ENCODE assay signal across 8 cellular contexts in the genomic region with DNA sequence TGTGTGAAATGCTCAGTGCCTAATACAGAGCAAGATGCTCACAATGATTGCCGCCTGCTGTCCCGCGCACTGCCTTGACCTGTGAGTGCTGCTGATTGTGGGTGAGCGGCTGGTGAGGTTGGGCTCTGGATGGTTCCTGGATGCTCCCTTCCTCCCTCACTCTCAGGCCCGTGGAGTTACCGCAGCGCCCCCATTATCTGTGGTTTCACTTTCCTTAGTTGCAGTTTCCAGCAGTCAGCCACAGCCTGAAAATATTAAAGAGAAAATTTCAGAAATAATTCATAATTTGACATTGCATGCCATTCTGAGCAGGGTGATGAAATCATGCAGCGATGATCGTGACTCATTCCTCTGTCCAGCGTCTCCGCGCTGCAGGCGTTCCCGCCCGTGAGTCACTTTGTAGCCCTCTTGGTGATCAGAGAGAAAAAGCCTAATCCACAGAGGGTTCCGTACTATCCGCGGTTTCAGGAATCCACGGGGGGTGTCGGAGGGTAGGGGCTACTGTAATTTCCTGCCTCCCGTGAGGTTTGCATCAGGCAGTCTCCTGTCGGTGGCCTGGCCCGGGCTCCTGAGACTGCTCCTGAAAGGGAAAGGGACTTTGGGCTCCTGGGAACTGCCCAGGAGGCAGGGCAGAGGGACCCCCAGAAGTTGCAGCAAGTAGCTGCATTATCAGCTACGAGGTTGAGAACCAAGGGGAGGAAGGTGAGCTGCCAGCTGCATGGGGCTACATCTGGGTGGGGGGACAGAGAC. TPM values are rescaled to one million over a fixed set of nuclear protein-coding genes. Genes with fewer than 3 reads are reported as not detected.
DNase-seq lines count a peak whose midpoint lies in the region; ATAC-seq, FAIRE-seq and TF ChIP-seq lines count a peak whose summit lies in the region.

No MANE protein-coding gene starts in this region.

- no peak for TF ChIP-seq EP300 in upper lobe of left lung (IDR thresholded peaks at IDR 0.05)

- POLR2A ChIA-PET in activated CD4-positive, alpha-beta memory T cell treated with anti-CD3 and anti-CD28 coated beads, Interleukin-2, amount 10 ng/mL, durations not matched to agents 7 days and 5 days (lab: Charles Lee) = interaction anchor here (1.0 to 3.6 kb wide), 2 partner anchors 10 to 138 kb away, joined by 4 to 26 read pairs; partner anchors contain the start of gene RPL3
- POLR2A ChIA-PET in activated CD4-positive, alpha-beta memory T cell treated with anti-CD3 and anti-CD28 coated beads for 36 hours (lab: Charles Lee) = interaction anchor here (3.4 kb wide), 1 partner anchor 10 kb away, joined by 32 read pairs; the partner anchor contains the start of gene RPL3

- peak overlapping the region; percentile 7 for H3K27ac Mint-ChIP-seq in activated CD4-positive, alpha-beta memory T cell treated with anti-CD3 and anti-CD28 coated beads, Interleukin-2, amount 10 ng/mL, durations not matched to agents 7 days and 5 days
- H3K27ac Mint-ChIP-seq in activated CD4-positive, alpha-beta memory T cell treated with anti-CD3 and anti-CD28 coated beads for 36 hours = no peak overlapping the region
- H3K27ac Mint-ChIP-seq in activated T-helper 17 cell treated with anti-CD3 and anti-CD28 coated beads, Interleukin-2, amount 50 U/mL, for 72 hours = no peak overlapping the region

- H3K4me1 ChIP-seq in ascending aorta (peaks cover 0 to 11% of the 10 kb centered on the region in 2 donors), keratinocyte (ENCODE audit: control insufficient read depth, extremely low read depth, insufficient read depth, low read length) (peaks cover 54% of the 10 kb centered on the region), upper lobe of left lung (peaks cover 14 to 30% (median 19%) of the 10 kb centered on the region in 4 donors)

- H3K4me3 Mint-ChIP-seq in activated CD4-positive, alpha-beta memory T cell treated with anti-CD3 and anti-CD28 coated beads, Interleukin-2, amount 10 ng/mL, durations not matched to agents 7 days and 5 days = no peak overlapping the region
- H3K4me3 Mint-ChIP-seq in activated CD4-positive, alpha-beta memory T cell treated with anti-CD3 and anti-CD28 coated beads for 36 hours = no peak overlapping the region
- no peak overlapping the region for H3K4me3 Mint-ChIP-seq in activated T-helper 17 cell treated with anti-CD3 and anti-CD28 coated beads, Interleukin-2, amount 50 U/mL, for 72 hours

- H3K4me3 ChIP-seq in ascending aorta = peak overlapping the region; percentile 1 to 50
- H3K4me3 ChIP-seq in keratinocyte (ENCODE audit: control insufficient read depth in 2 of 3, extremely low read depth in 1 of 3, insufficient read depth in 2 of 3, low read depth in 1 of 3, low read length in 3 of 3) = peak overlapping the region in 2 of 3 experiments; percentile 21 to 40
- H3K4me3 ChIP-seq in upper lobe of left lung = no peak overlapping the region

- H3K36me3 ChIP-seq in ascending aorta (peaks cover 23 to 24% of the 10 kb centered on the region in 2 donors), keratinocyte (ENCODE audit: control insufficient read depth in 2 of 2, extremely low read depth in 1 of 2, insufficient read depth in 2 of 2, low read length in 2 of 2) (peaks cover 20 to 31% of the 10 kb centered on the region in 2 experiments), upper lobe of left lung (peaks cover 17 to 26% (median 24%) of the 10 kb centered on the region in 4 donors)

- intact Hi-C loops in activated CD4-positive, alpha-beta memory T cell treated with anti-CD3 and anti-CD28 coated beads for 36 hours (cut with micrococcal nuclease) = no loop called here
- intact Hi-C loops in ascending aorta (cut with DNase I) = loop anchor here (1.0 to 2.0 kb wide), 2 partner anchors 56 to 137 kb away; no protein-coding TSS in a partner anchor

- no peaks in the 10 kb centered on the region for H3K27me3 Mint-ChIP-seq in activated CD4-positive, alpha-beta memory T cell treated with anti-CD3 and anti-CD28 coated beads, Interleukin-2, amount 10 ng/mL, durations not matched to agents 7 days and 5 days
- no peaks in the 10 kb centered on the region for H3K27me3 Mint-ChIP-seq in activated CD4-positive, alpha-beta memory T cell treated with anti-CD3 and anti-CD28 coated beads for 36 hours
- H3K27me3 Mint-ChIP-seq in activated T-helper 17 cell treated with anti-CD3 and anti-CD28 coated beads, Interleukin-2, amount 50 U/mL, for 72 hours = no peaks in the 10 kb centered on the region

- peak in 1 of 2 donors; percentile 90 for ATAC-seq in upper lobe of left lung (ENCODE audit: low FRiP score in 2 of 2)
- no peak for ATAC-seq in activated T-helper 17 cell treated with anti-CD3 and anti-CD28 coated beads, Interleukin-2, amount 50 U/mL, for 72 hours (replicated peaks)
- ATAC-seq in GM19395 (IDR thresholded peaks at IDR 0.05; ENCODE audit: unreplicated experiment) = no peak
- ATAC-seq in GM19463 (IDR thresholded peaks at IDR 0.05; ENCODE audit: unreplicated experiment) = no peak

- H3K9me1 ChIP-seq in keratinocyte (ENCODE audit: control insufficient read depth, extremely low read depth, insufficient read depth, low read length) = no peaks in the 10 kb centered on the region

- peaks cover 24% of the 10 kb centered on the region for H4K20me1 ChIP-seq in keratinocyte (ENCODE audit: control insufficient read depth, extremely low read depth, insufficient read depth, low read length)

- H3K27ac ChIP-seq in ascending aorta = peak overlapping the region; percentile 78 to 80
- H3K27ac ChIP-seq in keratinocyte (ENCODE audit: control insufficient read depth, insufficient read depth, low read length) = peak overlapping the region; percentile 86
- H3K27ac ChIP-seq in upper lobe of left lung = peak overlapping the region; percentile 58 to 81 (median 70)

- dilution Hi-C loops in keratinocyte (cut with MboI; ENCODE audit: extremely low pct_ligation_motif_present, low sequenced_read_pairs) = no loop called here

- H2AFZ ChIP-seq in keratinocyte (ENCODE audit: control insufficient read depth, low read length) = no peak overlapping the region

- TF ChIP-seq POLR2A in upper lobe of left lung (IDR thresholded peaks at IDR 0.05) = no peak

- no peaks in the 10 kb centered on the region for H3K9me3 Mint-ChIP-seq in activated CD4-positive, alpha-beta memory T cell treated with anti-CD3 and anti-CD28 coated beads, Interleukin-2, amount 10 ng/mL, durations not matched to agents 7 days and 5 days
- no peaks in the 10 kb centered on the region for H3K9me3 Mint-ChIP-seq in activated CD4-positive, alpha-beta memory T cell treated with anti-CD3 and anti-CD28 coated beads for 36 hours
- H3K9me3 Mint-ChIP-seq in activated T-helper 17 cell treated with anti-CD3 and anti-CD28 coated beads, Interleukin-2, amount 50 U/mL, for 72 hours = no peaks in the 10 kb centered on the region

- WGBS in upper lobe of left lung, 2 donors = 41 to 56% methylated on average over 20 to 24 of the region's 24 CpGs

- CTCF ChIA-PET in activated CD4-positive, alpha-beta memory T cell treated with anti-CD3 and anti-CD28 coated beads, Interleukin-2, amount 10 ng/mL, durations not matched to agents 7 days and 5 days (lab: Charles Lee) = interaction anchor here (0.6 to 3.4 kb wide), 6 partner anchors 11 to 217 kb away, joined by 3 to 25 read pairs (median 3); partner anchors contain the start of gene RPL3
- CTCF ChIA-PET in activated CD4-positive, alpha-beta memory T cell treated with anti-CD3 and anti-CD28 coated beads for 36 hours (lab: Charles Lee) = interaction anchor here (0.8 to 4.5 kb wide), 4 partner anchors 94 to 439 kb away, joined by 3 to 113 read pairs (median 17); no protein-coding TSS in a partner anchor

- DNase-seq in activated CD4-positive, alpha-beta memory T cell treated with anti-CD3 and anti-CD28 coated beads, Interleukin-2, amount 10 ng/mL, durations not matched to agents 7 days and 5 days = no peak
- DNase-seq in activated CD4-positive, alpha-beta memory T cell treated with anti-CD3 and anti-CD28 coated beads for 36 hours = no peak
- DNase-seq in ascending aorta (ENCODE audit: low spot score in 2 of 2) = peak; percentile 50 to 92
- no peak for DNase-seq in keratinocyte (ENCODE audit: low read depth, low spot score)
- peak; percentile 73 to 82 for DNase-seq in upper lobe of left lung

- H3K79me2 ChIP-seq in keratinocyte (ENCODE audit: control insufficient read depth, insufficient read depth, low read length) = peaks cover 8% of the 10 kb centered on the region

- H3K27me3 ChIP-seq in ascending aorta = no peaks in the 10 kb centered on the region
- H3K27me3 ChIP-seq in keratinocyte (ENCODE audit: control insufficient read depth, extremely low read depth, insufficient read depth, low read length) = no peaks in the 10 kb centered on the region
- H3K27me3 ChIP-seq in upper lobe of left lung = no peaks in the 10 kb centered on the region

- peak; percentile 92 for FAIRE-seq in keratinocyte (lab: Jason Lieb, UNC)

- peaks cover 27% of the 10 kb centered on the region for H3K4me1 Mint-ChIP-seq in activated CD4-positive, alpha-beta memory T cell treated with anti-CD3 and anti-CD28 coated beads, Interleukin-2, amount 10 ng/mL, durations not matched to agents 7 days and 5 days
- H3K4me1 Mint-ChIP-seq in activated CD4-positive, alpha-beta memory T cell treated with anti-CD3 and anti-CD28 coated beads for 36 hours (ENCODE audit: low read depth) = peaks cover 11% of the 10 kb centered on the region
- H3K4me1 Mint-ChIP-seq in activated T-helper 17 cell treated with anti-CD3 and anti-CD28 coated beads, Interleukin-2, amount 50 U/mL, for 72 hours = no peaks in the 10 kb centered on the region

- peaks cover 26% of the 10 kb centered on the region for H3K36me3 Mint-ChIP-seq in activated CD4-positive, alpha-beta memory T cell treated with anti-CD3 and anti-CD28 coated beads, Interleukin-2, amount 10 ng/mL, durations not matched to agents 7 days and 5 days (ENCODE audit: low read depth)
- peaks cover 21% of the 10 kb centered on the region for H3K36me3 Mint-ChIP-seq in activated CD4-positive, alpha-beta memory T cell treated with anti-CD3 and anti-CD28 coated beads for 36 hours
- peaks cover 30% of the 10 kb centered on the region for H3K36me3 Mint-ChIP-seq in activated T-helper 17 cell treated with anti-CD3 and anti-CD28 coated beads, Interleukin-2, amount 50 U/mL, for 72 hours (ENCODE audit: low read depth)

- H3K4me2 ChIP-seq in keratinocyte (ENCODE audit: control insufficient read depth, extremely low read depth, insufficient read depth, low read depth, low read length) = peak overlapping the region; percentile 84

- peak overlapping the region; percentile 66 for H3K9ac ChIP-seq in keratinocyte (ENCODE audit: control insufficient read depth, extremely low read depth, insufficient read depth, low read length)

- TF ChIP-seq CTCF in ascending aorta (IDR thresholded peaks at IDR 0.05) (peak in 1 of 3 experiments; percentile 14), keratinocyte (optimal IDR thresholded peaks at IDR 0.05 in 1 of 3, IDR thresholded peaks at IDR 0.05 in 1 of 3, conservative IDR thresholded peaks at IDR 0.05 in 1 of 3; ENCODE audit: extremely low read depth in 1 of 3, insufficient read depth in 2 of 3, low read length in 3 of 3) (peak in 1 of 3 experiments; percentile 22), upper lobe of left lung (IDR thresholded peaks at IDR 0.05) (no peak)

- H3K9me3 ChIP-seq in ascending aorta (no peaks in the 10 kb centered on the region), keratinocyte (ENCODE audit: control insufficient read depth, low read depth, low read length) (no peaks in the 10 kb centered on the region), upper lobe of left lung (no peaks in the 10 kb centered on the region)

RNA-seq across cellular contexts. Expression of gene RPL3, which starts 10.6 kb away (rescaled TPM):
- total RNA-seq in activated CD4-positive, alpha-beta memory T cell treated with anti-CD3 and anti-CD28 coated beads, Interleukin-2, amount 10 ng/mL, durations not matched to agents 7 days and 5 days = 1,000 to 10,000 TPM; 1,526 to 1,529 TPM
- total RNA-seq in activated CD4-positive, alpha-beta memory T cell treated with anti-CD3 and anti-CD28 coated beads for 36 hours = 1,000 to 10,000 TPM; 2,986 to 3,013 TPM
- total RNA-seq in ascending aorta (1,479 TPM), upper lobe of left lung (1,000 to 10,000 TPM; 1,194 to 1,833 (median 1,624) TPM)
- 2,424 to 2,611 TPM (median 2,538 TPM) in 3 replicates for polyA plus RNA-seq in keratinocyte
- 2,618 TPM for polyA plus RNA-seq in keratinocyte (2011; ENCODE audit: low read depth)
- 2,037 and 2,979 TPM in 2 replicates for polyA plus RNA-seq in keratinocyte (2011; cell fraction: cytosol; rRNA removed)
- polyA plus RNA-seq in keratinocyte (2011; cell fraction: nucleus; rRNA removed) = 1,267 and 1,276 TPM in 2 replicates
- 2,146 and 2,726 TPM in 2 replicates for polyA plus RNA-seq in keratinocyte (2012; ENCODE audit: low replicate concordance)
- polyA minus RNA-seq in keratinocyte = 1,617 to 1,755 TPM (median 1,669 TPM) in 3 replicates
- 2,002 TPM for polyA minus RNA-seq in keratinocyte (2011; cell fraction: cytosol; rRNA and poly(A)+ RNA removed)
- 534 and 588 TPM in 2 replicates for polyA minus RNA-seq in keratinocyte (2011; cell fraction: nucleus; rRNA and poly(A)+ RNA removed)
- total RNA-seq in activated T-helper 17 cell treated with anti-CD3 and anti-CD28 coated beads, Interleukin-2, amount 50 U/mL, for 72 hours = 1,000 to 10,000 TPM; 2,256 to 2,974 TPM

RNA-seq across cellular contexts. Expression of gene SYNGR1, which starts 41.0 kb away (rescaled TPM):
- under 1 TPM in 1 of 2 experiments, not detected in 1; 0.15 TPM for total RNA-seq in activated CD4-positive, alpha-beta memory T cell treated with anti-CD3 and anti-CD28 coated beads, Interleukin-2, amount 10 ng/mL, durations not matched to agents 7 days and 5 days
- not detected for total RNA-seq in activated CD4-positive, alpha-beta memory T cell treated with anti-CD3 and anti-CD28 coated beads for 36 hours
- total RNA-seq in ascending aorta (2.2 TPM), upper lobe of left lung (10 to 100 TPM in 1 of 6 donors, 1 to 10 TPM in 5; 2.0 to 14.6 (median 5.3) TPM)
- polyA plus RNA-seq in keratinocyte = 0.63 to 1.4 TPM (median 0.76 TPM) in 3 replicates
- polyA plus RNA-seq in keratinocyte (2011; ENCODE audit: low read depth) = 0.67 TPM
- polyA plus RNA-seq in keratinocyte (2011; cell fraction: cytosol; rRNA removed) = 1.2 and 2.7 TPM in 2 replicates
- polyA plus RNA-seq in keratinocyte (2011; cell fraction: nucleus; rRNA removed) = 1.5 and 2.7 TPM in 2 replicates
- 0.78 and 2.2 TPM in 2 replicates for polyA plus RNA-seq in keratinocyte (2012; ENCODE audit: low replicate concordance)
- polyA minus RNA-seq in keratinocyte = 0.54 to 1.9 TPM (median 0.56 TPM) in 3 replicates
- 1.5 TPM for polyA minus RNA-seq in keratinocyte (2011; cell fraction: cytosol; rRNA and poly(A)+ RNA removed)
- polyA minus RNA-seq in keratinocyte (2011; cell fraction: nucleus; rRNA and poly(A)+ RNA removed) = 0.62 and 1.3 TPM in 2 replicates
- not detected for total RNA-seq in activated T-helper 17 cell treated with anti-CD3 and anti-CD28 coated beads, Interleukin-2, amount 50 U/mL, for 72 hours

Comparison
In these comparisons a context has a peak if more than half of its experiments do, and no peak if none do; other contexts are left out.
1. DNase-seq: peak in ascending aorta (2 of 2) and upper lobe of left lung (2 of 2); none in activated CD4-positive, alpha-beta memory T cell treated with anti-CD3 and anti-CD28 coated beads, Interleukin-2, amount 10 ng/mL, durations not matched to agents 7 days and 5 days (single experiment), activated CD4-positive, alpha-beta memory T cell treated with anti-CD3 and anti-CD28 coated beads for 36 hours (single experiment) and keratinocyte (single experiment).
2. H3K4me3 ChIP-seq: peak in ascending aorta (2 of 2) and keratinocyte (2 of 3); none in upper lobe of left lung (0 of 4).
3. Peak in every context shown above with its lines, with median percentiles within 50 percentile points of each other: H3K27ac ChIP-seq.